In genomic region chr5:59810041-59810440, GRCh38 we compare ENCODE assay signal across 8 cellular contexts.
A peak's percentile ranks its signal among the peaks of the same experiment; 100 is the strongest.
DNase-seq lines count a peak whose midpoint lies in the region; ATAC-seq and TF ChIP-seq lines count a peak whose summit lies in the region.

No MANE protein-coding gene starts in this region.

- no peaks in the 10 kb centered on the region for H3K4me1 ChIP-seq in HEK293 (ENCODE audit: control insufficient read depth, insufficient read depth, low read length)

- TF ChIP-seq CTCF in GM10248 (IDR thresholded peaks at IDR 0.05; ENCODE audit: control extremely low read depth, extremely low read depth, low read depth, missing control alignments) (peak; percentile 89), HEK293 (tag by site-specific recombination; IDR thresholded peaks at IDR 0.05) (peak; percentile 63), kidney epithelial cell (IDR thresholded peaks at IDR 0.05; ENCODE audit: insufficient read depth, low read length, poor library complexity, severe bottlenecking) (peak; percentile 89)

- peaks cover 2% of the 10 kb centered on the region for H3K27me3 ChIP-seq in kidney epithelial cell (ENCODE audit: control insufficient read depth, insufficient read depth, low read length)

- DNase-seq in GM10248 (ENCODE audit: extremely low spot score) (peak; percentile 64), NCI-H146 (lab: John Stamatoyannopoulos, UW) (peak; percentile 62), cerebellar cortex (ENCODE audit: low spot score) (peak; percentile 78), kidney epithelial cell (ENCODE audit: low read depth) (no peak)
- DNase-seq in activated CD4-positive, CD25-positive, alpha-beta regulatory T cell (lab: John Stamatoyannopoulos, UW): peak; percentile 12 to 34 (median 14)
- peak; percentile 37 for DNase-seq in stimulated activated CD4-positive, alpha-beta T cell treated with anti-CD3 and anti-CD28 coated beads, Interleukin-2, amount 100 ng/mL, for 4 hours (ENCODE audit: low read depth)

- CTCF ChIA-PET in GM10248 (lab: Yijun Ruan, JAX): interaction anchor here (0.6 to 5.8 kb wide), 55 partner anchors 10 to 1329 kb away, joined by 3 to 57 read pairs (median 5); partner anchors contain the start of gene DEPDC1B
- CTCF ChIA-PET in HEK293 (lab: Yijun Ruan, JAX): interaction anchor here (0.6 to 3.7 kb wide), 30 partner anchors 9 to 1042 kb away, joined by 3 to 59 read pairs (median 4); no protein-coding TSS in a partner anchor

- ATAC-seq in HG02840 (IDR thresholded peaks at IDR 0.05; ENCODE audit: low FRiP score, unreplicated experiment): no peak

- peak overlapping the region; percentile 16 for H3K4me3 ChIP-seq in HEK293 (ENCODE audit: low read depth, low read length)
- H3K4me3 ChIP-seq in kidney epithelial cell (ENCODE audit: low read depth, low read length): no peak overlapping the region

- H3K36me3 ChIP-seq in HEK293 (ENCODE audit: control insufficient read depth in 2 of 2, insufficient read depth in 1 of 2, low read length in 2 of 2) (no peaks in the 10 kb centered on the region), kidney epithelial cell (ENCODE audit: control insufficient read depth, insufficient read depth, low read length) (no peaks in the 10 kb centered on the region)

- POLR2A ChIA-PET in GM10248 (lab: Yijun Ruan, JAX): no interaction called here
- POLR2A ChIA-PET in HEK293 (lab: Yijun Ruan, JAX): interaction anchor here (0.6 kb wide), 1 partner anchor 1013 kb away, joined by 3 read pairs; no protein-coding TSS in a partner anchor

- no peaks in the 10 kb centered on the region for H3K9me3 ChIP-seq in HEK293 (ENCODE audit: control insufficient read depth, insufficient read depth, low read depth, low read length)

- no peak overlapping the region for H3K27ac ChIP-seq in HEK293 (ENCODE audit: extremely low read depth, low read depth, low read length)

TF ChIP-seq in HEK293, 187 proteins besides CTCF, POLR2A, EP300 and RAD21:
- TF ChIP-seq ZBTB26 (tag by site-specific recombination; optimal IDR thresholded peaks at IDR 0.05) (no peak), ZNF2 (tag by site-specific recombination; IDR thresholded peaks at IDR 0.05) (peak; percentile 52; the same call in 1 of the 2 replicates), ZNF677 (tag by site-specific recombination; IDR thresholded peaks at IDR 0.05) (no peak), YY2 (tag by site-specific recombination; IDR thresholded peaks at IDR 0.05) (no peak), ZNF335 (tag by site-specific recombination; conservative IDR thresholded peaks at IDR 0.05) (peak; percentile 52; the same call in 1 of the 2 replicates), SALL2 (tag by site-specific recombination; IDR thresholded peaks at IDR 0.05; ENCODE audit: borderline replicate concordance) (no peak), ZNF221 (tag by site-specific recombination; IDR thresholded peaks at IDR 0.05; ENCODE audit: borderline replicate concordance) (no peak), ZBTB21 (tag by site-specific recombination; IDR thresholded peaks at IDR 0.05) (no peak), ZNF660 (tag by site-specific recombination; IDR thresholded peaks at IDR 0.05) (peak; percentile 68), ZNF654 (tag by site-specific recombination; IDR thresholded peaks at IDR 0.05; ENCODE audit: low read depth) (peak; percentile 93)
- TF ChIP-seq, protein P1, sequence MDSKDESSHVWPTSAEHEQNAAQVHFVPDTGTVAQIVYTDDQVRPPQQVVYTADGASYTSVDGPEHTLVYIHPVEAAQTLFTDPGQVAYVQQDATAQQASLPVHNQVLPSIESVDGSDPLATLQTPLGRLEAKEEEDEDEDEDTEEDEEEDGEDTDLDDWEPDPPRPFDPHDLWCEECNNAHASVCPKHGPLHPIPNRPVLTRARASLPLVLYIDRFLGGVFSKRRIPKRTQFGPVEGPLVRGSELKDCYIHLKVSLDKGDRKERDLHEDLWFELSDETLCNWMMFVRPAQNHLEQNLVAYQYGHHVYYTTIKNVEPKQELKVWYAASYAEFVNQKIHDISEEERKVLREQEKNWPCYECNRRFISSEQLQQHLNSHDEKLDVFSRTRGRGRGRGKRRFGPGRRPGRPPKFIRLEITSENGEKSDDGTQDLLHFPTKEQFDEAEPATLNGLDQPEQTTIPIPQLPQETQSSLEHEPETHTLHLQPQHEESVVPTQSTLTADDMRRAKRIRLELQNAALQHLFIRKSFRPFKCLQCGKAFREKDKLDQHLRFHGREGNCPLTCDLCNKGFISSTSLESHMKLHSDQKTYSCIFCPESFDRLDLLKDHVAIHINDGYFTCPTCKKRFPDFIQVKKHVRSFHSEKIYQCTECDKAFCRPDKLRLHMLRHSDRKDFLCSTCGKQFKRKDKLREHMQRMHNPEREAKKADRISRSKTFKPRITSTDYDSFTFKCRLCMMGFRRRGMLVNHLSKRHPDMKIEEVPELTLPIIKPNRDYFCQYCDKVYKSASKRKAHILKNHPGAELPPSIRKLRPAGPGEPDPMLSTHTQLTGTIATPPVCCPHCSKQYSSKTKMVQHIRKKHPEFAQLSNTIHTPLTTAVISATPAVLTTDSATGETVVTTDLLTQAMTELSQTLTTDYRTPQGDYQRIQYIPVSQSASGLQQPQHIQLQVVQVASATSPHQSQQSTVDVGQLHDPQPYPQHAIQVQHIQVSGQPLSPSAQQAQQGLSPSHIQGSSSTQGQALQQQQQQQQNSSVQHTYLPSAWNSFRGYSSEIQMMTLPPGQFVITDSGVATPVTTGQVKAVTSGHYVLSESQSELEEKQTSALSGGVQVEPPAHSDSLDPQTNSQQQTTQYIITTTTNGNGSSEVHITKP (tag by site-specific recombination; IDR thresholded peaks at IDR 0.05): peak; percentile 91
